In genomic region chr5:137753227-137753985, GRCh38 we compare ENCODE assay signal across 8 cellular contexts.
DNase-seq lines count a peak whose midpoint lies in the region; ATAC-seq and TF ChIP-seq lines count a peak whose summit lies in the region.

No MANE protein-coding gene starts in this region.

- DNase-seq in cardiac fibroblast (ENCODE audit: low read depth in 2 of 2), result no peak
- peak; percentile 55 for DNase-seq in stimulated activated CD4-positive, alpha-beta T cell treated with anti-CD3 and anti-CD28 coated beads, Interleukin-4, amount 100 ng/mL, for 1 hour
- DNase-seq in NCI-H1105 treated with DMSO at 0.1 percent for 48 hours (lab: John Stamatoyannopoulos, UW), result no peak
- no peak for DNase-seq in NCI-H1048 (lab: John Stamatoyannopoulos, UW)

- TF ChIP-seq CTCF in VCaP (conservative IDR thresholded peaks at IDR 0.05), result no peak
- no peak for TF ChIP-seq CTCF in cardiac fibroblast (IDR thresholded peaks at IDR 0.05; ENCODE audit: low read depth, low read length)

- peak; percentile 4 for ATAC-seq in GM18502 (IDR thresholded peaks at IDR 0.05; ENCODE audit: poor library complexity, unreplicated experiment)
- ATAC-seq in HG03045 (IDR thresholded peaks at IDR 0.05; ENCODE audit: unreplicated experiment), result peak; percentile 11

- H3K27me3 ChIP-seq in layer of hippocampus (ENCODE audit: control insufficient read depth, insufficient read depth, low read length), result no peaks in the 10 kb centered on the region

- H3K27ac ChIP-seq in VCaP (peak overlapping the region; percentile 99), layer of hippocampus (ENCODE audit: low read depth, low read length) (peak overlapping the region; percentile 96)

- H3K4me3 ChIP-seq in cardiac fibroblast (replicated peaks in 1 of 2; ENCODE audit: low read depth in 2 of 2, low read length in 2 of 2), result peak overlapping the region; percentile 95 to 97
